Comparison of ENCODE assay signal across 31 cellular contexts in genomic region chr14:92198804-92199203, GRCh38.
"Had no signal": no experiment of that assay in that cellular context is flagged by ENCODE, and none has a peak within 500 bp of the region (broad histone marks: within the 10 kb centered on the region; RNA-seq: fewer than 3 reads in every experiment).

No MANE protein-coding gene starts in this region.

- H3K27ac Mint-ChIP-seq: activated CD4-positive, alpha-beta memory T cell treated with anti-CD3 and anti-CD28 coated beads, Interleukin-2, amount 10 ng/mL, durations not matched to agents 7 days and 5 days; activated CD4-positive, alpha-beta T cell treated with anti-CD3 and anti-CD28 coated beads, Interleukin-2, amount 10 ng/mL, durations not matched to agents 7 days and 5 days; activated naive CD4-positive, alpha-beta T cell treated with anti-CD3 and anti-CD28 coated beads, Interleukin-2, amount 10 ng/mL, durations not matched to agents 7 days and 5 days; activated naive CD4-positive, alpha-beta T cell treated with anti-CD3 and anti-CD28 coated beads, Interleukin-2, amount 50 U/mL, for 72 hours; activated naive CD8-positive, alpha-beta T cell treated with anti-CD3 and anti-CD28 coated beads, Interleukin-2, amount 10 ng/mL, durations not matched to agents 7 days and 5 days; activated T-cell treated with anti-CD3 and anti-CD28 coated beads, Interleukin-2, amount 50 U/mL, for 24 hours; activated T-cell treated with anti-CD3 and anti-CD28 coated beads, Interleukin-2, amount 50 U/mL, for 72 hours; brain; T-helper 17 cell; T-helper 2 cell treated with Interferon-gamma antibody and Interleukin-4, amounts not matched to agents 5 μg/mL and 100 μg/mL, for 36 hours had no signal

- DNase-seq: activated CD4-positive, alpha-beta memory T cell treated with anti-CD3 and anti-CD28 coated beads, Interleukin-2, amount 10 ng/mL, durations not matched to agents 7 days and 5 days; activated CD4-positive, alpha-beta T cell treated with anti-CD3 and anti-CD28 coated beads for 1 hour; activated CD4-positive, alpha-beta T cell treated with anti-CD3 and anti-CD28 coated beads for 4 hours; activated CD4-positive, alpha-beta T cell treated with anti-CD3 and anti-CD28 coated beads, Interleukin-2, amount 10 ng/mL, durations not matched to agents 7 days and 5 days; activated CD4-positive, alpha-beta T cell treated with anti-CD3 and anti-CD28 coated beads, Interleukin-2, amount 50 U/mL, for 4 hours; activated CD8-positive, alpha-beta memory T cell treated with anti-CD3 and anti-CD28 coated beads, Interleukin-2, amount 50 U/mL, for 48 hours; activated gamma-delta T cell; activated naive CD4-positive, alpha-beta T cell; activated naive CD4-positive, alpha-beta T cell treated with anti-CD3 and anti-CD28 coated beads, Interleukin-2, amount 10 ng/mL, durations not matched to agents 7 days and 5 days; activated naive CD8-positive, alpha-beta T cell treated with anti-CD3 and anti-CD28 coated beads, Interleukin-2, amount 10 ng/mL, durations not matched to agents 7 days and 5 days; activated T-cell treated with anti-CD3 and anti-CD28 coated beads for 4 hours; activated T-cell treated with anti-CD3 and anti-CD28 coated beads, Interleukin-2, amount 50 U/mL, for 24 hours; activated T-cell treated with anti-CD3 and anti-CD28 coated beads, Interleukin-2, amount 50 U/mL, for 72 hours; central memory CD4-positive, alpha-beta T cell; cerebellar nuclear complex; colonic mucosa; effector memory CD4-positive, alpha-beta T cell; erythroblast; foreskin keratinocyte; gastrocnemius medialis; heart right ventricle; T-helper 17 cell; T1000 had no signal

- H3K9me3 Mint-ChIP-seq: activated CD4-positive, alpha-beta memory T cell treated with anti-CD3 and anti-CD28 coated beads, Interleukin-2, amount 10 ng/mL, durations not matched to agents 7 days and 5 days; activated CD4-positive, alpha-beta T cell treated with anti-CD3 and anti-CD28 coated beads, Interleukin-2, amount 10 ng/mL, durations not matched to agents 7 days and 5 days; activated naive CD4-positive, alpha-beta T cell treated with anti-CD3 and anti-CD28 coated beads, Interleukin-2, amount 10 ng/mL, durations not matched to agents 7 days and 5 days; activated naive CD4-positive, alpha-beta T cell treated with anti-CD3 and anti-CD28 coated beads, Interleukin-2, amount 50 U/mL, for 72 hours; activated naive CD8-positive, alpha-beta T cell treated with anti-CD3 and anti-CD28 coated beads, Interleukin-2, amount 10 ng/mL, durations not matched to agents 7 days and 5 days; activated T-cell treated with anti-CD3 and anti-CD28 coated beads, Interleukin-2, amount 50 U/mL, for 24 hours; activated T-cell treated with anti-CD3 and anti-CD28 coated beads, Interleukin-2, amount 50 U/mL, for 72 hours; T-helper 2 cell treated with Interferon-gamma antibody and Interleukin-4, amounts not matched to agents 5 μg/mL and 100 μg/mL, for 36 hours had no signal

- ATAC-seq: activated naive CD4-positive, alpha-beta T cell treated with anti-CD3 and anti-CD28 coated beads, Interleukin-2, amount 50 U/mL, for 72 hours; activated T-cell treated with anti-CD3 and anti-CD28 coated beads, Interleukin-2, amount 50 U/mL, for 72 hours; foreskin keratinocyte; gastrocnemius medialis; heart right ventricle; T-helper 17 cell had no signal

- H3K4me2 ChIP-seq: hepatocyte had no signal

- H3K79me2 ChIP-seq: hepatocyte had no signal

- H3K4me1 ChIP-seq: ascending aorta, breast epithelium, colonic mucosa, esophagus muscularis mucosa, foreskin keratinocyte, gastrocnemius medialis, heart right ventricle had no signal

- H3K27me3 ChIP-seq: ascending aorta, breast epithelium, cardiac muscle cell, colonic mucosa, esophagus muscularis mucosa, gastrocnemius medialis had no signal

- H3K9me3 ChIP-seq: ascending aorta, breast epithelium, colonic mucosa, esophagus muscularis mucosa, gastrocnemius medialis, heart right ventricle had no signal

- H2AFZ ChIP-seq: hepatocyte had no signal

- H3K4me1 Mint-ChIP-seq: activated CD4-positive, alpha-beta memory T cell treated with anti-CD3 and anti-CD28 coated beads, Interleukin-2, amount 10 ng/mL, durations not matched to agents 7 days and 5 days; activated CD4-positive, alpha-beta T cell treated with anti-CD3 and anti-CD28 coated beads, Interleukin-2, amount 10 ng/mL, durations not matched to agents 7 days and 5 days; activated naive CD4-positive, alpha-beta T cell treated with anti-CD3 and anti-CD28 coated beads, Interleukin-2, amount 10 ng/mL, durations not matched to agents 7 days and 5 days; activated naive CD8-positive, alpha-beta T cell treated with anti-CD3 and anti-CD28 coated beads, Interleukin-2, amount 10 ng/mL, durations not matched to agents 7 days and 5 days; brain; T-helper 17 cell had no signal

- H3K27ac ChIP-seq: ascending aorta, breast epithelium, cardiac muscle cell, colonic mucosa, esophagus muscularis mucosa, foreskin keratinocyte, gastrocnemius medialis, heart right ventricle, hepatocyte had no signal

- H3K36me3 ChIP-seq: ascending aorta, breast epithelium, cardiac muscle cell, colonic mucosa, esophagus muscularis mucosa, gastrocnemius medialis, heart right ventricle had no signal

- H3K4me3 ChIP-seq: ascending aorta, breast epithelium, cardiac muscle cell, colonic mucosa, esophagus muscularis mucosa, gastrocnemius medialis, heart right ventricle, hepatocyte had no signal

- H3K36me3 Mint-ChIP-seq: activated naive CD4-positive, alpha-beta T cell treated with anti-CD3 and anti-CD28 coated beads, Interleukin-2, amount 10 ng/mL, durations not matched to agents 7 days and 5 days; activated naive CD4-positive, alpha-beta T cell treated with anti-CD3 and anti-CD28 coated beads, Interleukin-2, amount 50 U/mL, for 72 hours; activated naive CD8-positive, alpha-beta T cell treated with anti-CD3 and anti-CD28 coated beads, Interleukin-2, amount 10 ng/mL, durations not matched to agents 7 days and 5 days; brain had no signal

- H3K4me3 Mint-ChIP-seq: activated CD4-positive, alpha-beta memory T cell treated with anti-CD3 and anti-CD28 coated beads, Interleukin-2, amount 10 ng/mL, durations not matched to agents 7 days and 5 days; activated CD4-positive, alpha-beta T cell treated with anti-CD3 and anti-CD28 coated beads, Interleukin-2, amount 10 ng/mL, durations not matched to agents 7 days and 5 days; activated naive CD4-positive, alpha-beta T cell treated with anti-CD3 and anti-CD28 coated beads, Interleukin-2, amount 10 ng/mL, durations not matched to agents 7 days and 5 days; activated naive CD8-positive, alpha-beta T cell treated with anti-CD3 and anti-CD28 coated beads, Interleukin-2, amount 10 ng/mL, durations not matched to agents 7 days and 5 days; activated T-cell treated with anti-CD3 and anti-CD28 coated beads, Interleukin-2, amount 50 U/mL, for 24 hours; activated T-cell treated with anti-CD3 and anti-CD28 coated beads, Interleukin-2, amount 50 U/mL, for 72 hours; brain; T-helper 17 cell; T-helper 2 cell treated with Interferon-gamma antibody and Interleukin-4, amounts not matched to agents 5 μg/mL and 100 μg/mL, for 36 hours had no signal
